In the genomic region with DNA sequence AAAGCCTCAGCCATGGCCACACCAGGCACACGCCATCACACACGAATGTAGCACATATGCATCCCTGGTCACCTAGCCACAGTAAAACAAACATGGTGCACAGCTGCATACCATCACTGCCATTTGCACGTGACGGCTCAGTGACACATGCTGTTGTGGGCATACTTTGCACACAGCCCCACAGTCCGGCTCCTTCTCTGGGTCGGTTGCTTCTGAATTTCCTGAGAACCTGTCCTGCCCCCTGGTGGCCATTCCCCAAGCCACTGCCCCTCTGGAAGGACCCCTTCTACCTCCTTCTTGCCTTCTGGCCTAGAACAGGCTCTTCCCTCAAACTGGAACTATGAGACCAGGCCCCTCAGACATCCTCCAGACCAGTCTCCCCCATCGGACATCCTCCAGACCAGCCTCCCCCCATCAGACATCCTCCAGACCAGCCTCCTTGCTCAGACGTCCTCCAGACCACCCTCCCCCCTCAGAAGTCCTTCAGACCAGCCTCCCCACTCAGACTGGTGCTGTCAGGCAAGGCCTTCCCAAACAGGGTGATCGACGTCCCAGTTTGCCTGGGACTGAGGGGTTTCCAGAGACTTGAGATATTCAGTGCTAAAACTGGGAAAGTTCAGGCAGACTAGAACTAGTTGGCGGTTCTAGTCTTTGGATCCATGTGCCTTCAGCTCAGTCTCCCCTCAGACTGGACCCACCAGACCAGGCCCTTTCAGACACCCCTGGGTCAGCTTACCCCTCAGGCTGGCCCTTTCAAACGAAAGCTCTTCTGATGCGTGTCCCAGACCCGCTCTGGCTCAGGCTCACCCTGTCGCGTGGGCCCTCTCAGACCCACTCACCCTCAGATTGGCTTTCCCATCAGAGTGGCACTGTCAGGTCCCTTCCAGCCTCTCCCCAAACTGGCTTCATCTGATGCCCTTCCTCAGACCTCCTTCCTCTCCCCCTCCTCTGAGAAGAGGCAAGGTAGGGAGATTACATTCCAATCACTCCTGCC, we compare ENCODE assay signal across 8 cellular contexts. TPM values are rescaled to one million over a fixed set of nuclear protein-coding genes. Genes with fewer than 3 reads are reported as not detected.
DNase-seq lines count a peak whose midpoint lies in the region; ATAC-seq and TF ChIP-seq lines count a peak whose summit lies in the region.

No MANE protein-coding gene starts in this region.

- peak; percentile 79 for DNase-seq in G401 (ENCODE audit: low spot score)
- DNase-seq in MV-4-11 (lab: John Stamatoyannopoulos, UW) = peak; percentile 78
- DNase-seq in UCSD-AML1 (lab: John Stamatoyannopoulos, UW; ENCODE audit: unreplicated experiment) = peak; percentile 62
- DNase-seq in choroid plexus epithelial cell (ENCODE audit: low read depth) = peak; percentile 83
- DNase-seq in left kidney (ENCODE audit: low read depth, low spot score) = peak; percentile 88
- DNase-seq in stimulated activated CD4-positive, alpha-beta T cell treated with anti-CD3 and anti-CD28 coated beads, TNF-alpha, amount 100 ng/mL, for 1 hour (ENCODE audit: low read depth in 3 of 3, low spot score in 1 of 3) = peak in 2 of 3 donors; percentile 5 to 29
- no peak for DNase-seq in HuH-7.5 (ENCODE audit: low spot score)

- ATAC-seq in GM18909 (IDR thresholded peaks at IDR 0.05; ENCODE audit: poor library complexity, unreplicated experiment) = no peak

- peak; percentile 82 for TF ChIP-seq CTCF in choroid plexus epithelial cell (conservative IDR thresholded peaks at IDR 0.05; ENCODE audit: low read depth, low read length)

- in situ Hi-C loops in G401 (cut with HindIII; ENCODE audit: low sequenced_read_pairs) = no loop called here

- H3K4me3 ChIP-seq in choroid plexus epithelial cell (ENCODE audit: low read depth, low read length) = no peak overlapping the region

RNA-seq across cellular contexts. Expression of gene ENHO, which starts 24.3 kb away (rescaled TPM):
- 10.4 and 18.0 TPM in 2 replicates for total RNA-seq in G401 (2014; rRNA removed; shearing (Covaris generic))

RNA-seq across cellular contexts. Expression of gene CNTFR, which starts 42.4 kb away (rescaled TPM):
- 0.78 and 1.0 TPM in 2 replicates for total RNA-seq in G401 (2014; rRNA removed; shearing (Covaris generic))
